ENCODE assay signal across 9 cellular contexts in the genomic region with DNA sequence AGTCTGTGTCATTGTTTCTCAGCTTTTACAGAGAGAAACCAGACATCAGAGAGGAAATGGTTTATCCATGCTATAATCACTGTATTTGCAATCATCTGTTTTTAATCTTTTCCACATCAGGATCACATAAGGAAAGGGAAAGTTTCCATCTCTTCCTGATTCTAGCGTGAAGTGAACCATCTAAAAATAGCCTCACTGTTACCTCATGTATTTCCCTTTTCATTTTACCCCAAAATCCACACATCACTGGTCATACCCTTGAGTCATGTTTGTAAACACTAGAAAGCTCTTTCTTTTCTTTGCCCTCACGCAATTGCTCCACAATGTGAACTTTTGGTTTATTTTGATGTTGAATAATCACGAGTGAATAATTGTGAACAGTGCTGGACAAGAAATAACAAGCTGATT.
A peak's percentile ranks its signal among the peaks of the same experiment; 100 is the strongest.
DNase-seq lines count a peak whose midpoint lies in the region; ATAC-seq, FAIRE-seq and TF ChIP-seq lines count a peak whose summit lies in the region.
"Had no signal": no experiment of that assay in that cellular context is flagged by ENCODE, and none has a peak within 500 bp of the region (broad histone marks: within the 10 kb centered on the region; RNA-seq: fewer than 3 reads in every experiment).

No MANE protein-coding gene starts in this region.

- H3K4me3 ChIP-seq in AG10803 (ENCODE audit: low read length) = no peak overlapping the region
- H3K4me3 ChIP-seq: right lobe of liver had no signal

- peak; percentile 73 for ATAC-seq in omental fat pad (ENCODE audit: low FRiP score)
- ATAC-seq in naive thymus-derived CD8-positive, alpha-beta T cell = no peak

- peak; percentile 26 for FAIRE-seq in endometrium (lab: Jason Lieb, UNC)

- TF ChIP-seq CTCF in AG10803 (conservative IDR thresholded peaks at IDR 0.05; ENCODE audit: low read length) (no peak), omental fat pad (IDR thresholded peaks at IDR 0.05) (no peak)

- H3K27me3 Mint-ChIP-seq in naive thymus-derived CD8-positive, alpha-beta T cell = peaks cover 2 to 15% (median 7%) of the 10 kb centered on the region in 5 donors

- no peaks in the 10 kb centered on the region for H3K9me3 Mint-ChIP-seq in naive thymus-derived CD8-positive, alpha-beta T cell

- H3K4me1 Mint-ChIP-seq in naive thymus-derived CD8-positive, alpha-beta T cell = no peaks in the 10 kb centered on the region

- H3K36me3 Mint-ChIP-seq in naive thymus-derived CD8-positive, alpha-beta T cell = no peaks in the 10 kb centered on the region

- no peak overlapping the region for H3K27ac Mint-ChIP-seq in naive thymus-derived CD8-positive, alpha-beta T cell

- POLR2A ChIA-PET in naive thymus-derived CD8-positive, alpha-beta T cell (lab: Charles Lee) = no interaction called here

- H3K4me3 Mint-ChIP-seq in naive thymus-derived CD8-positive, alpha-beta T cell = no peak overlapping the region

- peak; percentile 96 for DNase-seq in AG10803 (ENCODE audit: low read depth)
- DNase-seq in NCI-H460 (ENCODE audit: extremely low read depth, low read depth) = peak; percentile 35
- DNase-seq in omental fat pad (ENCODE audit: low spot score) = no peak
- DNase-seq in germinal center (ENCODE audit: low spot score) = no peak
- DNase-seq in islet precursor cell = no peak
- no peak for DNase-seq in activated CD4-positive, alpha-beta T cell treated with anti-CD3 and anti-CD28 coated beads, Interleukin-2, amount 50 U/mL, for 4 hours
- no peak for DNase-seq in naive thymus-derived CD8-positive, alpha-beta T cell
- DNase-seq: right lobe of liver had no signal

Comparison
In these comparisons a context has a peak if more than half of its experiments do, and no peak if none do; other contexts are left out.
1. DNase-seq: peak in AG10803 (single experiment) and NCI-H460 (single experiment); none in omental fat pad (single experiment), germinal center (single experiment), islet precursor cell (single experiment), activated CD4-positive, alpha-beta T cell treated with anti-CD3 and anti-CD28 coated beads, Interleukin-2, amount 50 U/mL, for 4 hours (0 of 2) and naive thymus-derived CD8-positive, alpha-beta T cell (0 of 10).